ENCODE assay signal across 21 cellular contexts in genomic region chr15:71203573-71204444, GRCh38.
DNase-seq lines count a peak whose midpoint lies in the region; ATAC-seq and TF ChIP-seq lines count a peak whose summit lies in the region.
"Had no signal": no experiment of that assay in that cellular context is flagged by ENCODE, and none has a peak within 500 bp of the region (broad histone marks: within the 10 kb centered on the region; RNA-seq: fewer than 3 reads in every experiment).

No MANE protein-coding gene starts in this region.

- CTCF ChIA-PET in WTC11 (lab: Charles Lee), result interaction anchor here (0.9 to 1.4 kb wide), 4 partner anchors 10 to 540 kb away, joined by 3 to 6 read pairs (median 4); no protein-coding TSS in a partner anchor

- H3K27me3 Mint-ChIP-seq in HFFc6 (ENCODE audit: insufficient read depth), result no peaks in the 10 kb centered on the region; the same call in 1 of the 2 replicates
- peaks cover 16% of the 10 kb centered on the region for H3K27me3 Mint-ChIP-seq in WTC11 (ENCODE audit: low read depth)
- H3K27me3 Mint-ChIP-seq: B cell; dendritic cell treated with granulocyte-macrophage colony-stimulating factor and Interleukin-4, amounts not matched to agents 40 ng/mL and 50 ng/mL, for 4 days had no signal

- no peak for TF ChIP-seq CTCF in AG09319 (IDR thresholded peaks at IDR 0.05; ENCODE audit: low read depth, low read length)
- TF ChIP-seq CTCF in HFFc6 (IDR thresholded peaks at IDR 0.05), result no peak
- TF ChIP-seq CTCF in WTC11 (IDR thresholded peaks at IDR 0.05), result no peak

- H3K4me3 Mint-ChIP-seq in HFFc6 (no peak overlapping the region), WTC11 (peak overlapping the region; percentile 41)
- H3K4me3 Mint-ChIP-seq: activated naive CD4-positive, alpha-beta T cell treated with anti-CD3 and anti-CD28 coated beads for 36 hours; B cell; dendritic cell treated with granulocyte-macrophage colony-stimulating factor and Interleukin-4, amounts not matched to agents 40 ng/mL and 50 ng/mL, for 4 days; naive thymus-derived CD8-positive, alpha-beta T cell had no signal

- no peak overlapping the region for H3K27ac Mint-ChIP-seq in HFFc6
- peak overlapping the region; percentile 91 for H3K27ac Mint-ChIP-seq in WTC11
- H3K27ac Mint-ChIP-seq: activated naive CD4-positive, alpha-beta T cell treated with anti-CD3 and anti-CD28 coated beads for 36 hours; B cell; dendritic cell treated with granulocyte-macrophage colony-stimulating factor and Interleukin-4, amounts not matched to agents 40 ng/mL and 50 ng/mL, for 4 days; naive thymus-derived CD8-positive, alpha-beta T cell; progenitor cell of endocrine pancreas had no signal

- H3K9me3 Mint-ChIP-seq in HFFc6 (no peaks in the 10 kb centered on the region), WTC11 (no peaks in the 10 kb centered on the region)
- H3K9me3 Mint-ChIP-seq: activated naive CD4-positive, alpha-beta T cell treated with anti-CD3 and anti-CD28 coated beads for 36 hours; dendritic cell treated with granulocyte-macrophage colony-stimulating factor and Interleukin-4, amounts not matched to agents 40 ng/mL and 50 ng/mL, for 4 days; naive thymus-derived CD8-positive, alpha-beta T cell had no signal

- H3K36me3 Mint-ChIP-seq in HFFc6 (ENCODE audit: low read depth) (no peaks in the 10 kb centered on the region), WTC11 (no peaks in the 10 kb centered on the region)
- H3K36me3 Mint-ChIP-seq: naive thymus-derived CD8-positive, alpha-beta T cell had no signal

- POLR2A ChIA-PET in WTC11 (lab: Charles Lee), result no interaction called here

- H3K4me1 Mint-ChIP-seq in HFFc6 (ENCODE audit: low read depth) (peaks cover 31% of the 10 kb centered on the region), WTC11 (peaks cover 55% of the 10 kb centered on the region)
- H3K4me1 Mint-ChIP-seq: B cell had no signal

- ATAC-seq in WTC11, result peak; percentile 78
- ATAC-seq: body of pancreas; lower lobe of right lung; naive thymus-derived CD8-positive, alpha-beta T cell; stimulated activated naive CD8-positive, alpha-beta T cell treated with anti-CD3 and anti-CD28 coated beads, Interleukin-15, Interleukin-2, amounts not matched to agents 100 U/mL and 50 U/mL, for 24 hours had no signal

- DNase-seq in AG09319 (ENCODE audit: extremely low read depth, low read depth) (peak; percentile 32), HFFc6 (peak; percentile 2), WTC11 (ENCODE audit: low spot score) (peak; percentile 71), iPS-NIHi11 (ENCODE audit: low spot score) (peak; percentile 70), GDM1 (lab: John Stamatoyannopoulos, UW) (no peak), 8988T (no peak), middle frontal gyrus (ENCODE audit: extremely low spot score, low spot score) (no peak)
- DNase-seq in activated CD4-positive, CD25-positive, alpha-beta regulatory T cell (lab: John Stamatoyannopoulos, UW), result no peak
- DNase-seq: activated CD4-positive, alpha-beta T cell treated with anti-CD3 and anti-CD28 coated beads for 48 hours; activated naive CD4-positive, alpha-beta T cell treated with anti-CD3 and anti-CD28 coated beads for 36 hours; body of pancreas; DMS 273 treated with DMSO at 0.1 percent for 48 hours; hypothalamus; lower lobe of right lung; naive thymus-derived CD8-positive, alpha-beta T cell; spleen; stimulated activated naive CD8-positive, alpha-beta T cell treated with anti-CD3 and anti-CD28 coated beads, Interleukin-15, Interleukin-2, amounts not matched to agents 100 U/mL and 50 U/mL, for 24 hours; uterus had no signal

TF ChIP-seq in WTC11, 78 proteins besides CTCF, POLR2A, EP300 and RAD21 (continues in another document):
- TF ChIP-seq KAT7 (CRISPR knock-in tag; IDR thresholded peaks at IDR 0.05; ENCODE audit: borderline replicate concordance) (no peak), PRDM15 (CRISPR knock-in tag; IDR thresholded peaks at IDR 0.05) (no peak), JAZF1 (CRISPR knock-in tag; IDR thresholded peaks at IDR 0.05) (no peak), TP53 (CRISPR knock-in tag; IDR thresholded peaks at IDR 0.05) (no peak), CREB1 (CRISPR knock-in tag; IDR thresholded peaks at IDR 0.05) (peak; percentile 60; the same call in 1 of the 2 replicates), CREM (CRISPR knock-in tag; IDR thresholded peaks at IDR 0.05) (peak; percentile 37; the same call in 1 of the 2 replicates), ZNF416 (CRISPR knock-in tag; IDR thresholded peaks at IDR 0.05) (no peak), CBFB (CRISPR knock-in tag; IDR thresholded peaks at IDR 0.05; ENCODE audit: low read depth) (peak; percentile 43; the same call in 1 of the 2 replicates), ZNF317 (CRISPR knock-in tag; IDR thresholded peaks at IDR 0.05; ENCODE audit: borderline replicate concordance, low read depth) (no peak), NFE2L1 (CRISPR knock-in tag; IDR thresholded peaks at IDR 0.05) (no peak), TCF7 (CRISPR knock-in tag; IDR thresholded peaks at IDR 0.05; ENCODE audit: low read depth) (no peak), MLX (CRISPR knock-in tag; IDR thresholded peaks at IDR 0.05) (no peak), OVOL2 (CRISPR knock-in tag; IDR thresholded peaks at IDR 0.05; ENCODE audit: borderline replicate concordance) (no peak), FOXP1 (CRISPR knock-in tag; IDR thresholded peaks at IDR 0.05; ENCODE audit: borderline replicate concordance) (no peak), RORB (CRISPR knock-in tag; IDR thresholded peaks at IDR 0.05) (no peak), NFATC4 (CRISPR knock-in tag; IDR thresholded peaks at IDR 0.05) (peak; percentile 20; the same call in 1 of the 2 replicates)
- TF ChIP-seq, protein P1, sequence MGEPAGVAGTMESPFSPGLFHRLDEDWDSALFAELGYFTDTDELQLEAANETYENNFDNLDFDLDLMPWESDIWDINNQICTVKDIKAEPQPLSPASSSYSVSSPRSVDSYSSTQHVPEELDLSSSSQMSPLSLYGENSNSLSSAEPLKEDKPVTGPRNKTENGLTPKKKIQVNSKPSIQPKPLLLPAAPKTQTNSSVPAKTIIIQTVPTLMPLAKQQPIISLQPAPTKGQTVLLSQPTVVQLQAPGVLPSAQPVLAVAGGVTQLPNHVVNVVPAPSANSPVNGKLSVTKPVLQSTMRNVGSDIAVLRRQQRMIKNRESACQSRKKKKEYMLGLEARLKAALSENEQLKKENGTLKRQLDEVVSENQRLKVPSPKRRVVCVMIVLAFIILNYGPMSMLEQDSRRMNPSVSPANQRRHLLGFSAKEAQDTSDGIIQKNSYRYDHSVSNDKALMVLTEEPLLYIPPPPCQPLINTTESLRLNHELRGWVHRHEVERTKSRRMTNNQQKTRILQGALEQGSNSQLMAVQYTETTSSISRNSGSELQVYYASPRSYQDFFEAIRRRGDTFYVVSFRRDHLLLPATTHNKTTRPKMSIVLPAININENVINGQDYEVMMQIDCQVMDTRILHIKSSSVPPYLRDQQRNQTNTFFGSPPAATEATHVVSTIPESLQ (CRISPR knock-in tag; IDR thresholded peaks at IDR 0.05), result no peak
- TF ChIP-seq, protein P2, sequence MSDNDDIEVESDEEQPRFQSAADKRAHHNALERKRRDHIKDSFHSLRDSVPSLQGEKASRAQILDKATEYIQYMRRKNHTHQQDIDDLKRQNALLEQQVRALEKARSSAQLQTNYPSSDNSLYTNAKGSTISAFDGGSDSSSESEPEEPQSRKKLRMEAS (CRISPR knock-in tag; IDR thresholded peaks at IDR 0.05), result peak; percentile 67; the same call in 1 of the 2 replicates

Comparison
In these comparisons a context has a peak if more than half of its experiments do, and no peak if none do; other contexts are left out.
1. DNase-seq: peak in AG09319 (single experiment), HFFc6 (single experiment), WTC11 (single experiment) and iPS-NIHi11 (single experiment); none in GDM1 (single experiment), 8988T (single experiment), middle frontal gyrus (single experiment) and activated CD4-positive, CD25-positive, alpha-beta regulatory T cell (0 of 4).